Comparison of ENCODE assay signal across 8 cellular contexts in the genomic region with DNA sequence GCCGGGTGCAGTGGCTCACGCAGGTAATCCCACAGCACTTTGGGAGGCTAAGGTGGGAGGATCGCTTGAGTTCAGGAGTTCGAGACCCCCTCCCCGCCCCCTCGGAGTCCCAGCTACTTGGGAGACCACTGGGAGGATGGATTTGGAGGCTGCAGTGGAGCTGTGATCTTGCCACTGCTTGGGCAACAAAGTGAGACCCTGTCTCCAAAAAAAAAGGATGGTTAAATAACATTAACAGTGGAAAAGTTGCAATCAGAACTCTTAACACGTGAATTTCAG. TPM values are rescaled to one million over a fixed set of nuclear protein-coding genes. Genes with fewer than 3 reads are reported as not detected.
A peak's percentile ranks its signal among the peaks of the same experiment; 100 is the strongest.
DNase-seq lines count a peak whose midpoint lies in the region; ATAC-seq, FAIRE-seq and TF ChIP-seq lines count a peak whose summit lies in the region.
"Had no signal": no experiment of that assay in that cellular context is flagged by ENCODE, and none has a peak within 500 bp of the region (broad histone marks: within the 10 kb centered on the region; RNA-seq: fewer than 3 reads in every experiment).

No MANE protein-coding gene starts in this region.

- intact Hi-C loops in activated T-helper 2 cell treated with anti-CD3 and anti-CD28 coated beads, Interferon-gamma antibody, Interleukin-2, Interleukin-4, amounts not matched to agents 10 μg/mL and 5 μg/mL and 100 μg/mL, durations not matched to agents 14 hours and 24 hours and 36 hours (cut with micrococcal nuclease), result loop anchor here (5.0 kb wide), 2 partner anchors 82 to 782 kb away; a partner anchor contains a TSS

- no peaks in the 10 kb centered on the region for H3K9me3 Mint-ChIP-seq in activated T-helper 2 cell treated with anti-CD3 and anti-CD28 coated beads, Interferon-gamma antibody, Interleukin-2, Interleukin-4, amounts not matched to agents 10 μg/mL and 5 μg/mL and 100 μg/mL, durations not matched to agents 14 hours and 24 hours and 36 hours
- H3K9me3 Mint-ChIP-seq in stimulated activated naive CD8-positive, alpha-beta T cell treated with anti-CD3 and anti-CD28 coated beads, Interleukin-15, amount 100 ng/mL, for 72 hours, result no peaks in the 10 kb centered on the region

- peak overlapping the region; percentile 100 for H3K27ac Mint-ChIP-seq in activated T-helper 2 cell treated with anti-CD3 and anti-CD28 coated beads, Interferon-gamma antibody, Interleukin-2, Interleukin-4, amounts not matched to agents 10 μg/mL and 5 μg/mL and 100 μg/mL, durations not matched to agents 14 hours and 24 hours and 36 hours
- peak overlapping the region; percentile 98 for H3K27ac Mint-ChIP-seq in stimulated activated naive CD8-positive, alpha-beta T cell treated with anti-CD3 and anti-CD28 coated beads, Interleukin-15, amount 100 ng/mL, for 72 hours

- H3K9ac ChIP-seq in HUES48 (ENCODE audit: low read depth, low read length), result 0 out of 2 replicates have a peak overlapping the region, but pooled peaks have one; percentile 68
- peak overlapping the region; percentile 100 for H3K9ac ChIP-seq in keratinocyte (ENCODE audit: control insufficient read depth, extremely low read depth, insufficient read depth, low read length)

- H3K4me3 ChIP-seq in HUES48 (ENCODE audit: low read depth, low read length), result peak overlapping the region; percentile 85
- peak overlapping the region; percentile 70 to 97 (median 86) for H3K4me3 ChIP-seq in keratinocyte (ENCODE audit: control insufficient read depth in 2 of 3, extremely low read depth in 1 of 3, insufficient read depth in 2 of 3, low read depth in 1 of 3, low read length in 3 of 3)

- H2AFZ ChIP-seq in keratinocyte (ENCODE audit: control insufficient read depth, low read length), result peak overlapping the region; percentile 48

- peaks cover 37% of the 10 kb centered on the region for H3K4me1 Mint-ChIP-seq in activated T-helper 2 cell treated with anti-CD3 and anti-CD28 coated beads, Interferon-gamma antibody, Interleukin-2, Interleukin-4, amounts not matched to agents 10 μg/mL and 5 μg/mL and 100 μg/mL, durations not matched to agents 14 hours and 24 hours and 36 hours (ENCODE audit: low read depth)
- peaks cover 34% of the 10 kb centered on the region for H3K4me1 Mint-ChIP-seq in stimulated activated naive CD8-positive, alpha-beta T cell treated with anti-CD3 and anti-CD28 coated beads, Interleukin-15, amount 100 ng/mL, for 72 hours

- H3K4me3 Mint-ChIP-seq in activated T-helper 2 cell treated with anti-CD3 and anti-CD28 coated beads, Interferon-gamma antibody, Interleukin-2, Interleukin-4, amounts not matched to agents 10 μg/mL and 5 μg/mL and 100 μg/mL, durations not matched to agents 14 hours and 24 hours and 36 hours (ENCODE audit: low read depth), result peak overlapping the region; percentile 98
- H3K4me3 Mint-ChIP-seq in stimulated activated naive CD8-positive, alpha-beta T cell treated with anti-CD3 and anti-CD28 coated beads, Interleukin-15, amount 100 ng/mL, for 72 hours, result peak overlapping the region; percentile 98 to 99

- no peak for TF ChIP-seq POLR2A in GM18505 (IDR thresholded peaks at IDR 0.05; ENCODE audit: borderline replicate concordance, extremely low read depth, insufficient read depth, insufficient read length)

- peaks cover 53% of the 10 kb centered on the region for H3K79me2 ChIP-seq in keratinocyte (ENCODE audit: control insufficient read depth, insufficient read depth, low read length)

- dilution Hi-C loops in keratinocyte (cut with MboI; ENCODE audit: extremely low pct_ligation_motif_present, low sequenced_read_pairs), result no loop called here

- DNase-seq in activated T-helper 2 cell treated with anti-CD3 and anti-CD28 coated beads, Interferon-gamma antibody, Interleukin-2, Interleukin-4, amounts not matched to agents 10 μg/mL and 5 μg/mL and 100 μg/mL, durations not matched to agents 14 hours and 24 hours and 36 hours (ENCODE audit: low spot score), result no peak
- DNase-seq in keratinocyte (ENCODE audit: low read depth, low spot score) (no peak), epidermal melanocyte (ENCODE audit: insufficient read length, low spot score) (no peak), OCI-M2 (lab: John Stamatoyannopoulos, UW; ENCODE audit: unreplicated experiment) (no peak)
- DNase-seq in stimulated activated naive CD8-positive, alpha-beta T cell treated with anti-CD3 and anti-CD28 coated beads, Interleukin-15, amount 100 ng/mL, for 72 hours, result peak in 1 of 2 donors; percentile 2
- DNase-seq: NCI-H1436 treated with DMSO at 0.1 percent for 48 hours had no signal

- H3K9me1 ChIP-seq in keratinocyte (ENCODE audit: control insufficient read depth, extremely low read depth, insufficient read depth, low read length), result peaks cover 2% of the 10 kb centered on the region

- H3K4me2 ChIP-seq in keratinocyte (ENCODE audit: control insufficient read depth, extremely low read depth, insufficient read depth, low read depth, low read length), result peak overlapping the region; percentile 100

- H3K4me1 ChIP-seq in HUES48 (ENCODE audit: control insufficient read depth, insufficient read depth, low read length) (peaks cover 25% of the 10 kb centered on the region), keratinocyte (ENCODE audit: control insufficient read depth, extremely low read depth, insufficient read depth, low read length) (peaks cover 24% of the 10 kb centered on the region)

- H3K27ac ChIP-seq in HUES48 (ENCODE audit: low read depth, low read length) (peak overlapping the region; percentile 95), keratinocyte (ENCODE audit: control insufficient read depth, insufficient read depth, low read length) (peak overlapping the region; percentile 99)

- H3K9me3 ChIP-seq in HUES48 (ENCODE audit: control insufficient read depth, insufficient read depth, low read length) (no peaks in the 10 kb centered on the region), keratinocyte (ENCODE audit: control insufficient read depth, low read depth, low read length) (no peaks in the 10 kb centered on the region)

- no peak for TF ChIP-seq CTCF in keratinocyte (optimal IDR thresholded peaks at IDR 0.05 in 1 of 3, IDR thresholded peaks at IDR 0.05 in 1 of 3, conservative IDR thresholded peaks at IDR 0.05 in 1 of 3; ENCODE audit: extremely low read depth in 1 of 3, insufficient read depth in 2 of 3, low read length in 3 of 3)

- no peaks in the 10 kb centered on the region for H4K20me1 ChIP-seq in keratinocyte (ENCODE audit: control insufficient read depth, extremely low read depth, insufficient read depth, low read length)

- ATAC-seq in stimulated activated naive CD8-positive, alpha-beta T cell treated with anti-CD3 and anti-CD28 coated beads, Interleukin-15, amount 100 ng/mL, for 72 hours, result no peak
- no peak for ATAC-seq in GM18505 (IDR thresholded peaks at IDR 0.05; ENCODE audit: unreplicated experiment)

- FAIRE-seq in keratinocyte (lab: Jason Lieb, UNC), result no peak

- no peaks in the 10 kb centered on the region for H3K27me3 Mint-ChIP-seq in activated T-helper 2 cell treated with anti-CD3 and anti-CD28 coated beads, Interferon-gamma antibody, Interleukin-2, Interleukin-4, amounts not matched to agents 10 μg/mL and 5 μg/mL and 100 μg/mL, durations not matched to agents 14 hours and 24 hours and 36 hours (ENCODE audit: low read depth)
- H3K27me3 Mint-ChIP-seq in stimulated activated naive CD8-positive, alpha-beta T cell treated with anti-CD3 and anti-CD28 coated beads, Interleukin-15, amount 100 ng/mL, for 72 hours, result no peaks in the 10 kb centered on the region

- H3K27me3 ChIP-seq in HUES48 (ENCODE audit: control insufficient read depth, insufficient read depth, low read length) (no peaks in the 10 kb centered on the region), keratinocyte (ENCODE audit: control insufficient read depth, extremely low read depth, insufficient read depth, low read length) (no peaks in the 10 kb centered on the region)

- H3K36me3 ChIP-seq in HUES48 (ENCODE audit: control insufficient read depth, insufficient read depth, low read length), result peaks cover 9% of the 10 kb centered on the region
- H3K36me3 ChIP-seq in keratinocyte (ENCODE audit: control insufficient read depth in 2 of 2, extremely low read depth in 1 of 2, insufficient read depth in 2 of 2, low read length in 2 of 2), result peaks cover 7 to 8% of the 10 kb centered on the region in 2 experiments

- H3K36me3 Mint-ChIP-seq in activated T-helper 2 cell treated with anti-CD3 and anti-CD28 coated beads, Interferon-gamma antibody, Interleukin-2, Interleukin-4, amounts not matched to agents 10 μg/mL and 5 μg/mL and 100 μg/mL, durations not matched to agents 14 hours and 24 hours and 36 hours (ENCODE audit: low read depth), result peaks cover 27% of the 10 kb centered on the region

RNA-seq across cellular contexts. Expression of a gene that starts 1.4 kb away (rescaled TPM):
- 34.1 and 34.8 TPM in 2 replicates for total RNA-seq in activated T-helper 2 cell treated with anti-CD3 and anti-CD28 coated beads, Interferon-gamma antibody, Interleukin-2, Interleukin-4, amounts not matched to agents 10 μg/mL and 5 μg/mL and 100 μg/mL, durations not matched to agents 14 hours and 24 hours and 36 hours
- 38.5 to 43.7 TPM (median 38.7 TPM) in 3 replicates for polyA plus RNA-seq in keratinocyte
- polyA plus RNA-seq in keratinocyte (2011; ENCODE audit: low read depth), result 94.5 TPM
- 12.2 and 21.5 TPM in 2 replicates for polyA plus RNA-seq in keratinocyte (2011; cell fraction: cytosol; rRNA removed)
- polyA plus RNA-seq in keratinocyte (2011; cell fraction: nucleus; rRNA removed), result 48.5 and 76.6 TPM in 2 replicates
- 32.3 and 55.9 TPM in 2 replicates for polyA plus RNA-seq in keratinocyte (2012; ENCODE audit: low replicate concordance)
- 16.6 to 50.9 TPM (median 37.4 TPM) in 3 replicates for polyA minus RNA-seq in keratinocyte
- polyA minus RNA-seq in keratinocyte (2011; cell fraction: cytosol; rRNA and poly(A)+ RNA removed), result 45.7 TPM
- polyA minus RNA-seq in keratinocyte (2011; cell fraction: nucleus; rRNA and poly(A)+ RNA removed), result 68.6 and 108 TPM in 2 replicates

RNA-seq across cellular contexts. Expression of a gene that starts 1.6 kb away (rescaled TPM):
- total RNA-seq in activated T-helper 2 cell treated with anti-CD3 and anti-CD28 coated beads, Interferon-gamma antibody, Interleukin-2, Interleukin-4, amounts not matched to agents 10 μg/mL and 5 μg/mL and 100 μg/mL, durations not matched to agents 14 hours and 24 hours and 36 hours, result 19.5 and 22.4 TPM in 2 replicates
- polyA plus RNA-seq in keratinocyte, result 21.5 to 46.2 TPM (median 46.2 TPM) in 3 replicates
- 31.6 TPM for polyA plus RNA-seq in keratinocyte (2011; ENCODE audit: low read depth)
- polyA plus RNA-seq in keratinocyte (2011; cell fraction: cytosol; rRNA removed), result 16.2 and 30.1 TPM in 2 replicates
- 76.6 and 83.2 TPM in 2 replicates for polyA plus RNA-seq in keratinocyte (2011; cell fraction: nucleus; rRNA removed)
- polyA plus RNA-seq in keratinocyte (2012; ENCODE audit: low replicate concordance), result 16.0 and 22.9 TPM in 2 replicates
- polyA minus RNA-seq in keratinocyte, result 14.7 to 61.4 TPM (median 46.7 TPM) in 3 replicates
- 24.0 TPM for polyA minus RNA-seq in keratinocyte (2011; cell fraction: cytosol; rRNA and poly(A)+ RNA removed)
- 39.0 and 99.7 TPM in 2 replicates for polyA minus RNA-seq in keratinocyte (2011; cell fraction: nucleus; rRNA and poly(A)+ RNA removed)
